1 cellular context compared by ENCODE assay signal in genomic region chr15:88630798-88631463, GRCh38.
TF ChIP-seq lines count a peak whose summit lies in the region.

No MANE protein-coding gene starts in this region.

TF ChIP-seq in A549, 52 proteins besides CTCF, POLR2A, EP300 and RAD21 (continued from another document):
- TF ChIP-seq MAX (IDR thresholded peaks at IDR 0.05) (no peak), NR3C1 (IDR thresholded peaks at IDR 0.05) (no peak), FOXS1 (CRISPR knock-in tag; IDR thresholded peaks at IDR 0.05) (no peak), RCOR1 (IDR thresholded peaks at IDR 0.05; ENCODE audit: low read depth, low read length) (no peak), ZSCAN20 (CRISPR knock-in tag; IDR thresholded peaks at IDR 0.05) (no peak), NPAS2 (CRISPR knock-in tag; IDR thresholded peaks at IDR 0.05; ENCODE audit: borderline replicate concordance) (no peak), ZNF302 (CRISPR knock-in tag; IDR thresholded peaks at IDR 0.05) (no peak), CHD2 (IDR thresholded peaks at IDR 0.05; ENCODE audit: low read length, partially characterized antibody) (no peak), CBX2 (IDR thresholded peaks at IDR 0.05; ENCODE audit: borderline replicate concordance, low read depth) (no peak), ZC3H11A (IDR thresholded peaks at IDR 0.05) (no peak), HMGXB4 (CRISPR knock-in tag; IDR thresholded peaks at IDR 0.05; ENCODE audit: borderline replicate concordance) (no peak), JUN (IDR thresholded peaks at IDR 0.05) (no peak), FOSL2 (IDR thresholded peaks at IDR 0.05) (no peak), FOSL2 (CRISPR knock-in tag; IDR thresholded peaks at IDR 0.05) (no peak), HDAC2 (IDR thresholded peaks at IDR 0.05) (no peak)
- TF ChIP-seq, protein P1, sequence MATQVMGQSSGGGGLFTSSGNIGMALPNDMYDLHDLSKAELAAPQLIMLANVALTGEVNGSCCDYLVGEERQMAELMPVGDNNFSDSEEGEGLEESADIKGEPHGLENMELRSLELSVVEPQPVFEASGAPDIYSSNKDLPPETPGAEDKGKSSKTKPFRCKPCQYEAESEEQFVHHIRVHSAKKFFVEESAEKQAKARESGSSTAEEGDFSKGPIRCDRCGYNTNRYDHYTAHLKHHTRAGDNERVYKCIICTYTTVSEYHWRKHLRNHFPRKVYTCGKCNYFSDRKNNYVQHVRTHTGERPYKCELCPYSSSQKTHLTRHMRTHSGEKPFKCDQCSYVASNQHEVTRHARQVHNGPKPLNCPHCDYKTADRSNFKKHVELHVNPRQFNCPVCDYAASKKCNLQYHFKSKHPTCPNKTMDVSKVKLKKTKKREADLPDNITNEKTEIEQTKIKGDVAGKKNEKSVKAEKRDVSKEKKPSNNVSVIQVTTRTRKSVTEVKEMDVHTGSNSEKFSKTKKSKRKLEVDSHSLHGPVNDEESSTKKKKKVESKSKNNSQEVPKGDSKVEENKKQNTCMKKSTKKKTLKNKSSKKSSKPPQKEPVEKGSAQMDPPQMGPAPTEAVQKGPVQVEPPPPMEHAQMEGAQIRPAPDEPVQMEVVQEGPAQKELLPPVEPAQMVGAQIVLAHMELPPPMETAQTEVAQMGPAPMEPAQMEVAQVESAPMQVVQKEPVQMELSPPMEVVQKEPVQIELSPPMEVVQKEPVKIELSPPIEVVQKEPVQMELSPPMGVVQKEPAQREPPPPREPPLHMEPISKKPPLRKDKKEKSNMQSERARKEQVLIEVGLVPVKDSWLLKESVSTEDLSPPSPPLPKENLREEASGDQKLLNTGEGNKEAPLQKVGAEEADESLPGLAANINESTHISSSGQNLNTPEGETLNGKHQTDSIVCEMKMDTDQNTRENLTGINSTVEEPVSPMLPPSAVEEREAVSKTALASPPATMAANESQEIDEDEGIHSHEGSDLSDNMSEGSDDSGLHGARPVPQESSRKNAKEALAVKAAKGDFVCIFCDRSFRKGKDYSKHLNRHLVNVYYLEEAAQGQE (IDR thresholded peaks at IDR 0.05), result no peak
